1 cellular context compared by ENCODE assay signal in genomic region chr17:68809148-68809547, GRCh38.
TF ChIP-seq lines count a peak whose summit lies in the region.

No MANE protein-coding gene starts in this region.

TF ChIP-seq in GM23338, 12 proteins besides CTCF, POLR2A, EP300 and RAD21 (continued from another document):
- TF ChIP-seq ZNF462 (CRISPR knock-in tag; IDR thresholded peaks at IDR 0.05): no peak
- no peak for TF ChIP-seq EZH2phosphoT487 (IDR thresholded peaks at IDR 0.05; ENCODE audit: unreplicated experiment)
- TF ChIP-seq EZH2 (IDR thresholded peaks at IDR 0.05; ENCODE audit: low read depth, unreplicated experiment): no peak
- TF ChIP-seq JUNB (IDR thresholded peaks at IDR 0.05; ENCODE audit: unreplicated experiment): no peak
- TF ChIP-seq ZNF331 (CRISPR knock-in tag; IDR thresholded peaks at IDR 0.05; ENCODE audit: low read depth): no peak
